14 cellular contexts compared by ENCODE assay signal in the genomic region with DNA sequence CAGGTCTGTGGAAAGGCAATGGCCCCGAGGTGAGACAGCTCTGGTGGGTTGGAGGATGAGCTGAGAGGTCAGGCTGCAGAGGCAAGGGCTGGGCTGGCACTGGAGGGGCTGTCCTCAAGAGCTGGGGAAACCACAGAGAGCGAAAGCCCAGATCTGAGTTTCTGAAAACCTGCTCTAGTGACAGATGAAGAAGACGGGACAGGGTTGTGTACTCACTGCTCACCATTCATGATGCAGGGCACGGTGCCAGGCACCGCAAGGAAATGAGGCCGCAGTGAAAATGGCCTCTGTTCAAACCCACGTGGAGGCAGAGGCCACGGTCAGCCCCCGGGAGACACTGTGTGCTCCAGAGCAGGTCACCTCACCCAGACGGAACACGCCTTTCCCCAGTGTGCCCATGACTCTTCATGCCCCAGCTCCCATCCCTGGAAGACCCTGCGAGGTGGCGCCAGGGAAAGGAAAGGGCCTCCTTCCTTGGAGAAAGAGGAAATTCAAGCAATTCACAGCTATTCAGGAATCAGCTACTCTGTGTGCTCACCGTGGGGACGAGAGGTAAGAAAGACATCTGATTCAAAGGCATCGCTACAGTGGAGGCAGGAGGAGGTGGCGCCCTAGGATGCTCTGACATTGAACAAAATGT. TPM values are rescaled to one million over a fixed set of nuclear protein-coding genes. Genes with fewer than 3 reads are reported as not detected.
DNase-seq lines count a peak whose midpoint lies in the region; ATAC-seq and TF ChIP-seq lines count a peak whose summit lies in the region.
"Had no signal": no experiment of that assay in that cellular context is flagged by ENCODE, and none has a peak within 500 bp of the region (broad histone marks: within the 10 kb centered on the region; RNA-seq: fewer than 3 reads in every experiment).

No MANE protein-coding gene starts in this region.

- peaks cover 18% of the 10 kb centered on the region for H3K4me1 Mint-ChIP-seq in activated T-cell treated with anti-CD3 and anti-CD28 coated beads, Interleukin-2, amount 50 U/mL, for 24 hours (ENCODE audit: low read depth)

- no peaks in the 10 kb centered on the region for H3K9me3 Mint-ChIP-seq in activated T-cell treated with anti-CD3 and anti-CD28 coated beads, Interleukin-2, amount 50 U/mL, for 24 hours

- no peak for TF ChIP-seq CTCF in sigmoid colon (IDR thresholded peaks at IDR 0.05)

- no peak for DNase-seq in activated T-cell treated with anti-CD3 and anti-CD28 coated beads, Interleukin-2, amount 50 U/mL, for 24 hours
- DNase-seq in activated T-cell treated with anti-CD3 and anti-CD28 coated beads for 4 hours, result no peak
- DNase-seq in activated T-cell treated with anti-CD3 and anti-CD28 coated beads, Interleukin-2, amount 50 U/mL, for 48 hours, result peak; percentile 32 to 43
- DNase-seq in sigmoid colon, result peak; percentile 45
- no peak for DNase-seq in germinal center (ENCODE audit: low spot score)
- DNase-seq in HEK293T (ENCODE audit: extremely low spot score), result no peak
- DNase-seq: activated CD8-positive, alpha-beta memory T cell treated with anti-CD3 and anti-CD28 coated beads, Interleukin-2, amount 50 U/mL, for 48 hours; foreskin melanocyte; midbrain; NCI-H345; stimulated activated naive CD4-positive, alpha-beta T cell; T-helper 9 cell had no signal

- H3K4me3 ChIP-seq in sigmoid colon, result no peak overlapping the region

- POLR2A ChIA-PET in HEK293T (lab: Yijun Ruan, JAX), result no interaction called here

- H3K27ac Mint-ChIP-seq in activated T-cell treated with anti-CD3 and anti-CD28 coated beads, Interleukin-2, amount 50 U/mL, for 24 hours, result peak overlapping the region; percentile 65

- no peak overlapping the region for H3K4me3 Mint-ChIP-seq in activated T-cell treated with anti-CD3 and anti-CD28 coated beads, Interleukin-2, amount 50 U/mL, for 24 hours

- H3K27ac ChIP-seq in sigmoid colon, result no peak overlapping the region

- CTCF ChIA-PET in HEK293T (lab: Yijun Ruan, JAX), result no interaction called here

- H3K36me3 Mint-ChIP-seq in activated T-cell treated with anti-CD3 and anti-CD28 coated beads, Interleukin-2, amount 50 U/mL, for 24 hours (ENCODE audit: low read depth), result no peaks in the 10 kb centered on the region

- WGBS in sigmoid colon, 2 donors, result 69 to 79% methylated on average over 17 of the region's 17 CpGs

- H3K36me3 ChIP-seq in sigmoid colon, result no peaks in the 10 kb centered on the region

- peak; percentile 70 for ATAC-seq in HG02678 (IDR thresholded peaks at IDR 0.05; ENCODE audit: unreplicated experiment)
- ATAC-seq in HG03457 (IDR thresholded peaks at IDR 0.05; ENCODE audit: unreplicated experiment), result no peak

- TF ChIP-seq EP300 in sigmoid colon (IDR thresholded peaks at IDR 0.05), result no peak

- no peaks in the 10 kb centered on the region for H3K9me3 ChIP-seq in sigmoid colon

- no peak for TF ChIP-seq POLR2A in sigmoid colon (IDR thresholded peaks at IDR 0.05)

- H3K4me1 ChIP-seq in sigmoid colon, result peaks cover 0 to 14% (median 12%) of the 10 kb centered on the region in 4 donors

- H3K27me3 Mint-ChIP-seq in activated T-cell treated with anti-CD3 and anti-CD28 coated beads, Interleukin-2, amount 50 U/mL, for 24 hours, result peaks cover 9% of the 10 kb centered on the region

- no peaks in the 10 kb centered on the region for H3K27me3 ChIP-seq in sigmoid colon

- intact Hi-C loops in sigmoid colon (cut with DNase I), result no loop called here

TF ChIP-seq in HEK293T, 16 proteins besides CTCF, POLR2A, EP300 and RAD21:
- TF ChIP-seq ELF4 (IDR thresholded peaks at IDR 0.05) (no peak), LEF1 (IDR thresholded peaks at IDR 0.05; ENCODE audit: borderline replicate concordance) (no peak), CTBP1 (IDR thresholded peaks at IDR 0.05; ENCODE audit: borderline replicate concordance) (no peak), HDGF (IDR thresholded peaks at IDR 0.05; ENCODE audit: borderline replicate concordance) (no peak), ARNT (IDR thresholded peaks at IDR 0.05) (no peak), L3MBTL2 (conservative IDR thresholded peaks at IDR 0.05) (no peak), SP1 (IDR thresholded peaks at IDR 0.05) (no peak), BHLHE40 (IDR thresholded peaks at IDR 0.05; ENCODE audit: borderline replicate concordance) (no peak), FOXK2 (IDR thresholded peaks at IDR 0.05) (no peak), FOXA1 (IDR thresholded peaks at IDR 0.05) (no peak), SUZ12 (IDR thresholded peaks at IDR 0.05) (no peak), FOXM1 (IDR thresholded peaks at IDR 0.05; ENCODE audit: borderline replicate concordance) (no peak), TARDBP (IDR thresholded peaks at IDR 0.05) (no peak), NFRKB (IDR thresholded peaks at IDR 0.05) (no peak)
- TF ChIP-seq, protein P1, sequence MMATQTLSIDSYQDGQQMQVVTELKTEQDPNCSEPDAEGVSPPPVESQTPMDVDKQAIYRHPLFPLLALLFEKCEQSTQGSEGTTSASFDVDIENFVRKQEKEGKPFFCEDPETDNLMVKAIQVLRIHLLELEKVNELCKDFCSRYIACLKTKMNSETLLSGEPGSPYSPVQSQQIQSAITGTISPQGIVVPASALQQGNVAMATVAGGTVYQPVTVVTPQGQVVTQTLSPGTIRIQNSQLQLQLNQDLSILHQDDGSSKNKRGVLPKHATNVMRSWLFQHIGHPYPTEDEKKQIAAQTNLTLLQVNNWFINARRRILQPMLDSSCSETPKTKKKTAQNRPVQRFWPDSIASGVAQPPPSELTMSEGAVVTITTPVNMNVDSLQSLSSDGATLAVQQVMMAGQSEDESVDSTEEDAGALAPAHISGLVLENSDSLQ (IDR thresholded peaks at IDR 0.05), result no peak
TF ChIP-seq in HEK293T: peak in this region for 0.

RNA-seq across cellular contexts. Expression of a gene that starts 24.3 kb away (rescaled TPM):
- total RNA-seq in sigmoid colon, result 100 to 1,000 TPM; 376 to 615 (median 527) TPM
- polyA plus RNA-seq in sigmoid colon, result 100 to 1,000 TPM; 154 to 306 (median 224) TPM

Comparison
In these comparisons a context has a peak if more than half of its experiments do, and no peak if none do; other contexts are left out.
1. DNase-seq: peak in activated T-cell treated with anti-CD3 and anti-CD28 coated beads, Interleukin-2, amount 50 U/mL, for 48 hours (2 of 2) and sigmoid colon (single experiment); none in activated T-cell treated with anti-CD3 and anti-CD28 coated beads, Interleukin-2, amount 50 U/mL, for 24 hours (single experiment), activated T-cell treated with anti-CD3 and anti-CD28 coated beads for 4 hours (single experiment), germinal center (single experiment) and HEK293T (single experiment).